Comparison of ENCODE assay signal across 1 cellular context in the genomic region with DNA sequence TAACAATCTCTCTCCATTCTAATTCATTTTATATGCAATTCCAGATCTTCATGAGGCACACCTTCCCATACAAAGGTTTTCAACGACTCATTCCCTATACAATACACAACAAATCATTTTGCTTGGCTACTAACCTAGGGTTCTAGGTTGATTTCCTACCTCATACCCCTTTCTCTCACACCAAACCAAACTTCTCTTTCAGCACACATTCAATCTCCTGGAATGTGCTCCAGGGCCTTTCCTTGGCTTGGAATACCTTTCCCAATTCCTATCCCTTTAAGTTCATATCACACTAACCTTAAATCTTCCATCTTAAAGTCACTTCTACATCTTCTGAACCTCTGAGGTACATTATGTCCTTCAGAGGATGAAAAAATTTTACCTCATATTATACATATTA.
TF ChIP-seq lines count a peak whose summit lies in the region.

No MANE protein-coding gene starts in this region.

TF ChIP-seq in GM23338, 12 proteins besides CTCF, POLR2A, EP300 and RAD21:
- no peak for TF ChIP-seq REST (IDR thresholded peaks at IDR 0.05; ENCODE audit: unreplicated experiment)
- TF ChIP-seq ZNF114 (CRISPR knock-in tag; IDR thresholded peaks at IDR 0.05): no peak
- TF ChIP-seq ZNF331 (CRISPR knock-in tag; IDR thresholded peaks at IDR 0.05; ENCODE audit: low read depth): no peak
- TF ChIP-seq ZNF462 (CRISPR knock-in tag; IDR thresholded peaks at IDR 0.05): no peak
- TF ChIP-seq EZH2 (IDR thresholded peaks at IDR 0.05; ENCODE audit: low read depth, unreplicated experiment): no peak
- TF ChIP-seq JUNB (IDR thresholded peaks at IDR 0.05; ENCODE audit: unreplicated experiment): no peak
- TF ChIP-seq EZH2phosphoT487 (IDR thresholded peaks at IDR 0.05; ENCODE audit: unreplicated experiment): no peak
- no peak for TF ChIP-seq NANOG (IDR thresholded peaks at IDR 0.05; ENCODE audit: borderline replicate concordance)
- TF ChIP-seq STAT1 (IDR thresholded peaks at IDR 0.05; ENCODE audit: unreplicated experiment): no peak
- TF ChIP-seq POLR2AphosphoS5 (IDR thresholded peaks at IDR 0.05; ENCODE audit: low read depth): no peak
- TF ChIP-seq CREB1 (CRISPR knock-in tag; IDR thresholded peaks at IDR 0.05; ENCODE audit: low read depth): no peak
- TF ChIP-seq, protein P1, sequence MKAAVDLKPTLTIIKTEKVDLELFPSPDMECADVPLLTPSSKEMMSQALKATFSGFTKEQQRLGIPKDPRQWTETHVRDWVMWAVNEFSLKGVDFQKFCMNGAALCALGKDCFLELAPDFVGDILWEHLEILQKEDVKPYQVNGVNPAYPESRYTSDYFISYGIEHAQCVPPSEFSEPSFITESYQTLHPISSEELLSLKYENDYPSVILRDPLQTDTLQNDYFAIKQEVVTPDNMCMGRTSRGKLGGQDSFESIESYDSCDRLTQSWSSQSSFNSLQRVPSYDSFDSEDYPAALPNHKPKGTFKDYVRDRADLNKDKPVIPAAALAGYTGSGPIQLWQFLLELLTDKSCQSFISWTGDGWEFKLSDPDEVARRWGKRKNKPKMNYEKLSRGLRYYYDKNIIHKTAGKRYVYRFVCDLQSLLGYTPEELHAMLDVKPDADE (IDR thresholded peaks at IDR 0.05): no peak
